8 cellular contexts compared by ENCODE assay signal in genomic region chr20:31739550-31739863, GRCh38. TPM values are rescaled to one million over a fixed set of nuclear protein-coding genes. Genes with fewer than 3 reads are reported as not detected.
DNase-seq lines count a peak whose midpoint lies in the region; ATAC-seq and TF ChIP-seq lines count a peak whose summit lies in the region.

No MANE protein-coding gene starts in this region.

- TF ChIP-seq CTCF in Loucy (conservative IDR thresholded peaks at IDR 0.05; ENCODE audit: low read length) (0 out of 2 replicates have a peak, but pooled peaks have one; percentile 1), esophagus muscularis mucosa (IDR thresholded peaks at IDR 0.05) (no peak), sigmoid colon (IDR thresholded peaks at IDR 0.05) (no peak)

- peaks cover 23% of the 10 kb centered on the region for H4K20me1 ChIP-seq in Loucy (ENCODE audit: insufficient read depth, low read length, poor library complexity, severe bottlenecking)

- intact Hi-C loops in esophagus muscularis mucosa (cut with DNase I), result no loop called here
- intact Hi-C loops in sigmoid colon (cut with DNase I), result no loop called here

- H3K79me2 ChIP-seq in Loucy (ENCODE audit: insufficient read depth, low read length), result peaks cover 62% of the 10 kb centered on the region

- H3K4me3 ChIP-seq in Loucy (ENCODE audit: low read length, poor library complexity, severe bottlenecking) (peak overlapping the region; percentile 96), esophagus muscularis mucosa (peak overlapping the region; percentile 61 to 77 (median 73)), sigmoid colon (peak overlapping the region; percentile 40 to 68 (median 62))

- H3K9me3 ChIP-seq in Loucy (ENCODE audit: insufficient read depth, low read depth, low read length) (no peaks in the 10 kb centered on the region), esophagus muscularis mucosa (no peaks in the 10 kb centered on the region), sigmoid colon (no peaks in the 10 kb centered on the region)

- peak overlapping the region; percentile 93 for H3K9ac ChIP-seq in Loucy (ENCODE audit: low read depth, low read length, poor library complexity, severe bottlenecking)

- ATAC-seq in GM18511 (IDR thresholded peaks at IDR 0.05; ENCODE audit: unreplicated experiment), result peak; percentile 1
- no peak for ATAC-seq in HG03280 (IDR thresholded peaks at IDR 0.05; ENCODE audit: unreplicated experiment)

- DNase-seq in esophagus muscularis mucosa (ENCODE audit: extremely low spot score), result no peak
- no peak for DNase-seq in sigmoid colon
- DNase-seq in NCI-H2107 (lab: John Stamatoyannopoulos, UW), result no peak
- no peak for DNase-seq in CD1c-positive myeloid dendritic cell (ENCODE audit: extremely low spot score)
- DNase-seq in NOMO-1 treated with DMSO at 0.1 percent for 48 hours (lab: John Stamatoyannopoulos, UW; ENCODE audit: unreplicated experiment), result no peak

- H3F3A ChIP-seq in Loucy (ENCODE audit: low read depth), result no peaks in the 10 kb centered on the region

- H3K36me3 ChIP-seq in Loucy (ENCODE audit: insufficient read depth, low read length) (peaks cover 2% of the 10 kb centered on the region; the same call in 1 of the 2 replicates), esophagus muscularis mucosa (no peaks in the 10 kb centered on the region), sigmoid colon (no peaks in the 10 kb centered on the region)

- WGBS in esophagus muscularis mucosa, result under 1% methylated on average over 11 of the region's 11 CpGs
- WGBS in sigmoid colon, 2 donors, result 0 to 1% methylated on average over 11 of the region's 11 CpGs

- peak overlapping the region; percentile 76 for H2AFZ ChIP-seq in Loucy (ENCODE audit: low read length)

- TF ChIP-seq POLR2A in esophagus muscularis mucosa (IDR thresholded peaks at IDR 0.05; ENCODE audit: low read depth) (no peak), sigmoid colon (IDR thresholded peaks at IDR 0.05) (no peak)

- H3K4me1 ChIP-seq in Loucy (ENCODE audit: insufficient read depth, low read length, poor library complexity, severe bottlenecking) (peaks cover 23% of the 10 kb centered on the region), esophagus muscularis mucosa (peaks cover 5 to 12% (median 11%) of the 10 kb centered on the region in 4 donors), sigmoid colon (peaks cover 0 to 12% (median 8%) of the 10 kb centered on the region in 4 donors)

- peak overlapping the region; percentile 83 for H3K4me2 ChIP-seq in Loucy (ENCODE audit: low read depth, low read length, poor library complexity, severe bottlenecking)

- no peak for TF ChIP-seq EP300 in esophagus muscularis mucosa (IDR thresholded peaks at IDR 0.05)
- TF ChIP-seq EP300 in sigmoid colon (IDR thresholded peaks at IDR 0.05), result no peak

- H3K9me2 ChIP-seq in Loucy (replicated peaks; ENCODE audit: low read depth, low read length), result no peaks in the 10 kb centered on the region

- H3K27me3 ChIP-seq in Loucy (ENCODE audit: insufficient read depth, low read length, poor library complexity, severe bottlenecking) (no peaks in the 10 kb centered on the region), esophagus muscularis mucosa (no peaks in the 10 kb centered on the region), sigmoid colon (no peaks in the 10 kb centered on the region)

- H3K27ac ChIP-seq in esophagus muscularis mucosa (replicated peaks in 1 of 4) (peak overlapping the region in 3 of 4 donors; percentile 63 to 84 (median 78)), sigmoid colon (peak overlapping the region in 3 of 4 donors; percentile 74 to 82 (median 78))

RNA-seq across cellular contexts. Expression of gene TPX2, which starts 0.4 kb away (rescaled TPM):
- total RNA-seq in esophagus muscularis mucosa, result 1 to 10 TPM in 1 of 4 donors, under 1 TPM in 3; under 0.01 to 1.1 (median 0.38) TPM
- 1 to 10 TPM in 1 of 4 donors, under 1 TPM in 1, not detected in 2; 0.36 to 1.8 TPM for total RNA-seq in sigmoid colon
- polyA plus RNA-seq in sigmoid colon, result 10 to 100 TPM in 1 of 3 donors, 1 to 10 TPM in 2; 2.4 to 24.0 (median 4.9) TPM

RNA-seq across cellular contexts. Expression of gene BCL2L1, which starts 16.8 kb away (rescaled TPM):
- 100 to 1,000 TPM in 3 of 4 donors, 10 to 100 TPM in 1; 94.3 to 181 (median 140) TPM for total RNA-seq in esophagus muscularis mucosa
- total RNA-seq in sigmoid colon, result 10 to 100 TPM; 53.2 to 71.3 (median 55.7) TPM
- polyA plus RNA-seq in sigmoid colon, result 10 to 100 TPM; 76.1 to 94.8 (median 78.7) TPM
